9 cellular contexts compared by ENCODE assay signal in the genomic region with DNA sequence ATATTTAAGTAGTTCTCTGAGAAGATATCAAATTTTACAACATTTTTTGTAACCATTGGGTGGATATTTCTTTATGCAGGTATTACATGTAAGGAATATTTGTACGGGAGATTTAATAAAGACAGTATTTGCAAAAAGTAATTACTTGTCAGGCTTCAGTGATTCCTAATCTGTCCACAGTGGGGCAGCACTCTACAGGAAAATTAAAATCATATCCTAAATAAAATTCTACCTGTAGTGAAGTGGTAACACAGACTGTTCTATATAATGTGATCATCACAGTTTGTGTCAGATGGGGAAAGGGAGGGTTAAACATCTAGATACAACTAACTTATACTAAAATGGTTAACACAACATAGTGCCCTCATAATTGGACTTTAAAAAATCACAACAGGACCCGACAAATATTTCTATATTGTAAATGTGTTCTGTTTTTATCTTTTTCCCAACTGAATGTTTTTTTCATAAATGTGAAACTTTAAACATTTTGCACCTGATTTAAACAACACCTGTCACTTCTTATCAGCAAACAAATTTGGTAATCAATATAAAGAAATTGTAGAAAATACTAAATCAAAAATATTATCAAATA.
DNase-seq lines count a peak whose midpoint lies in the region; ATAC-seq and TF ChIP-seq lines count a peak whose summit lies in the region.
"Had no signal": no experiment of that assay in that cellular context is flagged by ENCODE, and none has a peak within 500 bp of the region (broad histone marks: within the 10 kb centered on the region; RNA-seq: fewer than 3 reads in every experiment).

No MANE protein-coding gene starts in this region.

- H3K4me3 ChIP-seq in GM12865 (ENCODE audit: low read depth, low read length) (no peak overlapping the region), cardiac fibroblast (replicated peaks in 1 of 2; ENCODE audit: low read depth in 2 of 2, low read length in 2 of 2) (no peak overlapping the region), lung (no peak overlapping the region)

- DNase-seq in AG09319 (ENCODE audit: extremely low read depth, low read depth) (no peak), GM12865 (ENCODE audit: low read depth) (peak; percentile 52), HuH-7.5 (ENCODE audit: low spot score) (peak; percentile 3), RPMI7951 (ENCODE audit: low read depth) (peak; percentile 24), cardiac fibroblast (ENCODE audit: low read depth in 2 of 2) (peak; percentile 62 to 70), lung (ENCODE audit: low spot score) (no peak), type B pancreatic cell (ENCODE audit: extremely low spot score, unreplicated experiment) (no peak)

- H3K36me3 ChIP-seq in lung (ENCODE audit: control insufficient read depth in 2 of 2, insufficient read depth in 2 of 2, low read length in 2 of 2): no peaks in the 10 kb centered on the region

- H3K27ac ChIP-seq in lung (ENCODE audit: low read depth in 1 of 2, low read length in 1 of 2): no peak overlapping the region

- H3K9me3 Mint-ChIP-seq in type B pancreatic cell: no peaks in the 10 kb centered on the region
- H3K9me3 Mint-ChIP-seq: immature natural killer cell had no signal

- no peaks in the 10 kb centered on the region for H3K4me1 ChIP-seq in lung (ENCODE audit: control insufficient read depth in 2 of 2, insufficient read depth in 2 of 2, low read length in 2 of 2)

- ATAC-seq in lung (ENCODE audit: insufficient read depth, low FRiP score) (peak; percentile 62), HG03469 (IDR thresholded peaks at IDR 0.05; ENCODE audit: unreplicated experiment) (no peak)

- H3K36me3 Mint-ChIP-seq in type B pancreatic cell: no peaks in the 10 kb centered on the region
- H3K36me3 Mint-ChIP-seq: immature natural killer cell had no signal

- no peaks in the 10 kb centered on the region for H3K9me3 ChIP-seq in lung (ENCODE audit: control insufficient read depth in 2 of 2, insufficient read depth in 1 of 2, low read length in 1 of 2)

- TF ChIP-seq CTCF in AG09319 (IDR thresholded peaks at IDR 0.05; ENCODE audit: low read depth, low read length) (peak; percentile 48), GM12865 (IDR thresholded peaks at IDR 0.05; ENCODE audit: insufficient read depth, low read depth, low read length, missing control alignments) (peak; percentile 34), cardiac fibroblast (IDR thresholded peaks at IDR 0.05; ENCODE audit: low read depth, low read length) (peak; percentile 66), lung (IDR thresholded peaks at IDR 0.05; ENCODE audit: control extremely low read depth, extremely low read depth) (peak; percentile 6), type B pancreatic cell (conservative IDR thresholded peaks at IDR 0.05) (peak; percentile 94)

- H3K27me3 Mint-ChIP-seq in type B pancreatic cell: no peaks in the 10 kb centered on the region

- H3K27me3 ChIP-seq in lung (ENCODE audit: control insufficient read depth, insufficient read depth): no peaks in the 10 kb centered on the region

- no peak overlapping the region for H3K4me3 Mint-ChIP-seq in type B pancreatic cell
- H3K4me3 Mint-ChIP-seq: immature natural killer cell had no signal

- WGBS in lung, 2 donors: 50 to 53% methylated on average over 2 of the region's 2 CpGs

- no peaks in the 10 kb centered on the region for H3K4me1 Mint-ChIP-seq in type B pancreatic cell (ENCODE audit: unreplicated experiment)
- H3K4me1 Mint-ChIP-seq: immature natural killer cell had no signal

- no peak overlapping the region for H3K27ac Mint-ChIP-seq in type B pancreatic cell
- H3K27ac Mint-ChIP-seq: immature natural killer cell had no signal

Comparison
In these comparisons a context has a peak if more than half of its experiments do, and no peak if none do; other contexts are left out.
1. DNase-seq: peak in GM12865 (single experiment), HuH-7.5 (single experiment), RPMI7951 (single experiment) and cardiac fibroblast (2 of 2); none in AG09319 (single experiment), lung (single experiment) and type B pancreatic cell (single experiment).
2. CTCF ChIP-seq: peak in every context shown above with its lines; median percentile 94 in type B pancreatic cell; 66 in cardiac fibroblast; 48 in AG09319; 34 in GM12865; 6 in lung.